In genomic region chr2:71494523-71495155, GRCh38 we compare ENCODE assay signal across 17 cellular contexts. TPM values are rescaled to one million over a fixed set of nuclear protein-coding genes. Genes with fewer than 3 reads are reported as not detected.
"Had no signal": no experiment of that assay in that cellular context is flagged by ENCODE, and none has a peak within 500 bp of the region (broad histone marks: within the 10 kb centered on the region; RNA-seq: fewer than 3 reads in every experiment).

No MANE protein-coding gene starts in this region.

- H3K4me1 Mint-ChIP-seq: activated CD4-positive, alpha-beta T cell treated with anti-CD3 and anti-CD28 coated beads for 36 hours; central memory CD8-positive, alpha-beta T cell; T-cell had no signal

- H3K36me3 ChIP-seq: stomach, vagina had no signal

- H3K27me3 ChIP-seq: hepatocyte, stomach, vagina had no signal

- H2AFZ ChIP-seq: hepatocyte had no signal

- H3K27ac ChIP-seq: hepatocyte, stomach, vagina, VCaP had no signal

- H3K4me3 ChIP-seq: hepatocyte, lung, mucosa of descending colon, stomach, vagina had no signal

- H3K9me3 ChIP-seq: mucosa of descending colon, stomach, vagina had no signal

- H3K27ac Mint-ChIP-seq: activated CD4-positive, alpha-beta T cell treated with anti-CD3 and anti-CD28 coated beads for 36 hours; activated CD8-positive, alpha-beta T cell treated with anti-CD3 and anti-CD28 coated beads, Interleukin-2, amount 10 ng/mL, durations not matched to agents 7 days and 5 days; activated T-helper 1 cell treated with anti-CD3 and anti-CD28 coated beads, Interleukin-12 subunit alpha, Interleukin-12 subunit beta, Interleukin-2, Interleukin-4 antibody, amounts not matched to agents 30 ng/mL and 10 ng/mL and 1 ng/mL, durations not matched to agents 14 hours and 24 hours and 36 hours; nephron; T-cell had no signal

- ATAC-seq: activated CD4-positive, alpha-beta T cell treated with anti-CD3 and anti-CD28 coated beads for 36 hours; activated CD8-positive, alpha-beta T cell treated with anti-CD3 and anti-CD28 coated beads, Interleukin-2, amount 10 ng/mL, durations not matched to agents 7 days and 5 days; mucosa of descending colon; T-cell had no signal

- H3K4me3 Mint-ChIP-seq: activated CD4-positive, alpha-beta T cell treated with anti-CD3 and anti-CD28 coated beads for 36 hours; activated CD8-positive, alpha-beta T cell treated with anti-CD3 and anti-CD28 coated beads, Interleukin-2, amount 10 ng/mL, durations not matched to agents 7 days and 5 days; activated T-helper 1 cell treated with anti-CD3 and anti-CD28 coated beads, Interleukin-12 subunit alpha, Interleukin-12 subunit beta, Interleukin-2, Interleukin-4 antibody, amounts not matched to agents 30 ng/mL and 10 ng/mL and 1 ng/mL, durations not matched to agents 14 hours and 24 hours and 36 hours; central memory CD8-positive, alpha-beta T cell; nephron; T-cell had no signal

- H3K4me1 ChIP-seq: stomach had no signal

- DNase-seq: activated CD4-positive, alpha-beta T cell treated with anti-CD3 and anti-CD28 coated beads for 36 hours; activated CD8-positive, alpha-beta memory T cell treated with anti-CD3 and anti-CD28 coated beads, Interleukin-2, amount 50 U/mL, for 48 hours; activated CD8-positive, alpha-beta T cell treated with anti-CD3 and anti-CD28 coated beads, Interleukin-2, amount 10 ng/mL, durations not matched to agents 7 days and 5 days; activated naive CD4-positive, alpha-beta T cell treated with Interleukin-2 at 50 U/mL for 16 hours; effector memory CD4-positive, alpha-beta T cell; kidney glomerular epithelial cell; mucosa of descending colon; stomach; T-cell; T1000 had no signal

- H3K9me3 Mint-ChIP-seq: activated T-helper 1 cell treated with anti-CD3 and anti-CD28 coated beads, Interleukin-12 subunit alpha, Interleukin-12 subunit beta, Interleukin-2, Interleukin-4 antibody, amounts not matched to agents 30 ng/mL and 10 ng/mL and 1 ng/mL, durations not matched to agents 14 hours and 24 hours and 36 hours; central memory CD8-positive, alpha-beta T cell; nephron; T-cell had no signal

- H3K36me3 Mint-ChIP-seq: T-cell had no signal

- H3K79me2 ChIP-seq: hepatocyte had no signal

- H3K4me2 ChIP-seq: hepatocyte had no signal

RNA-seq across cellular contexts. Expression of gene DYSF, which starts 41.3 kb away (rescaled TPM):
- total RNA-seq: activated T-helper 1 cell treated with anti-CD3 and anti-CD28 coated beads, Interleukin-12 subunit alpha, Interleukin-12 subunit beta, Interleukin-2, Interleukin-4 antibody, amounts not matched to agents 30 ng/mL and 10 ng/mL and 1 ng/mL, durations not matched to agents 14 hours and 24 hours and 36 hours had no signal
